ENCODE assay signal across 14 cellular contexts in genomic region chr6:51273228-51273961, GRCh38.
A peak's percentile ranks its signal among the peaks of the same experiment; 100 is the strongest.
DNase-seq lines count a peak whose midpoint lies in the region; TF ChIP-seq lines count a peak whose summit lies in the region.
"Had no signal": no experiment of that assay in that cellular context is flagged by ENCODE, and none has a peak within 500 bp of the region (broad histone marks: within the 10 kb centered on the region; RNA-seq: fewer than 3 reads in every experiment).

No MANE protein-coding gene starts in this region.

- no peak overlapping the region for H3K56ac ChIP-seq in H9 (ENCODE audit: insufficient read length, low read depth, low read length)

- H3K4ac ChIP-seq in H9 (ENCODE audit: low read depth, low read length) = no peak overlapping the region

- no peaks in the 10 kb centered on the region for H3K4me1 ChIP-seq in H9 (ENCODE audit: insufficient read depth, low read length)
- H3K4me1 ChIP-seq in endodermal cell (ENCODE audit: control insufficient read depth, insufficient read depth, low read length) = no peaks in the 10 kb centered on the region
- H3K4me1 ChIP-seq in SK-N-SH (ENCODE audit: control insufficient read depth in 1 of 2, insufficient read depth in 2 of 2, low read depth in 1 of 2, low read length in 1 of 2) = peaks cover 0 to 7% of the 10 kb centered on the region in 2 experiments; a peak in 2 of 4 replicates
- H3K4me1 ChIP-seq: breast epithelium, foreskin keratinocyte had no signal

- no peak overlapping the region for H3K4me3 ChIP-seq in endodermal cell (ENCODE audit: low read length)
- H3K4me3 ChIP-seq in SK-N-SH (ENCODE audit: low read depth in 2 of 2, low read length in 1 of 2) = no peak overlapping the region
- H3K4me3 ChIP-seq: breast epithelium had no signal

- no peak for TF ChIP-seq RAD21 in SK-N-SH (IDR thresholded peaks at IDR 0.05; ENCODE audit: low read length)

- no peak overlapping the region for H2BK120ac ChIP-seq in H9 (ENCODE audit: low read depth, low read length, poor library complexity, severe bottlenecking)

- H2BK12ac ChIP-seq in H9 (ENCODE audit: insufficient read length, low read depth, low read length) = no peak overlapping the region

- no peak overlapping the region for H2AK5ac ChIP-seq in H9 (ENCODE audit: insufficient read length, low read length)

- CTCF ChIA-PET in SK-N-SH (lab: Yijun Ruan, JAX) = no interaction called here

- H3K23ac ChIP-seq in H9 (ENCODE audit: insufficient read length, low read depth, low read length) = no peak overlapping the region

- POLR2A ChIA-PET in SK-N-SH (lab: Yijun Ruan, JAX) = interaction anchor here (1.0 kb wide), 1 partner anchor 451 kb away, joined by 3 read pairs; no protein-coding TSS in a partner anchor

- no peaks in the 10 kb centered on the region for H3K79me1 ChIP-seq in H9 (ENCODE audit: insufficient read depth, low read depth, low read length, poor library complexity, severe bottlenecking)

- H4K8ac ChIP-seq in H9 (replicated peaks; ENCODE audit: insufficient read length, low read depth, low read length) = no peak overlapping the region

- TF ChIP-seq EP300 in SK-N-SH (IDR thresholded peaks at IDR 0.05; ENCODE audit: borderline replicate concordance in 1 of 2, low read depth in 1 of 2, low read length in 1 of 2) = no peak

- no peaks in the 10 kb centered on the region for H3F3A ChIP-seq in SK-N-SH (replicated peaks; ENCODE audit: insufficient read depth)

- H3K27me3 ChIP-seq in H9 (ENCODE audit: insufficient read depth, low read length) (no peaks in the 10 kb centered on the region), endodermal cell (ENCODE audit: control insufficient read depth, insufficient read depth, low read length, poor library complexity, severe bottlenecking) (no peaks in the 10 kb centered on the region), SK-N-SH (ENCODE audit: insufficient read depth) (no peaks in the 10 kb centered on the region)
- H3K27me3 ChIP-seq: breast epithelium, foreskin keratinocyte had no signal

- H3K27ac ChIP-seq in H9 (ENCODE audit: insufficient read length, low read depth, low read length) (no peak overlapping the region), endodermal cell (ENCODE audit: low read depth, low read length) (peak overlapping the region; percentile 81), SK-N-SH (ENCODE audit: low read depth in 2 of 2, low read length in 1 of 2) (no peak overlapping the region)
- H3K27ac ChIP-seq: breast epithelium, foreskin keratinocyte had no signal

- no peak overlapping the region for H3K27ac Mint-ChIP-seq in H9
- H3K27ac Mint-ChIP-seq in endodermal cell = no peak overlapping the region
- peak overlapping the region; percentile 51 for H3K27ac Mint-ChIP-seq in neural crest cell (ENCODE audit: unreplicated experiment)
- H3K27ac Mint-ChIP-seq: activated naive CD4-positive, alpha-beta T cell treated with anti-CD3 and anti-CD28 coated beads, Interleukin-2, amount 50 U/mL, for 24 hours; naive B cell had no signal

- no peak overlapping the region for H4K91ac ChIP-seq in H9 (ENCODE audit: insufficient read length, low read depth, low read length)

- H3K9me3 Mint-ChIP-seq in H9 = no peaks in the 10 kb centered on the region
- no peaks in the 10 kb centered on the region for H3K9me3 Mint-ChIP-seq in endodermal cell
- peaks cover 4% of the 10 kb centered on the region for H3K9me3 Mint-ChIP-seq in neural crest cell

- H3K9ac ChIP-seq in H9 (ENCODE audit: extremely low read depth, insufficient read length, low read length) (no peak overlapping the region), endodermal cell (ENCODE audit: extremely low read depth, low read length, poor library complexity, severe bottlenecking) (no peak overlapping the region), SK-N-SH (no peak overlapping the region)

- H3K36me3 Mint-ChIP-seq in H9 (ENCODE audit: insufficient read depth in 1 of 3, low read depth in 3 of 3) = no peaks in the 10 kb centered on the region
- no peaks in the 10 kb centered on the region for H3K36me3 Mint-ChIP-seq in endodermal cell (ENCODE audit: low read depth)
- H3K36me3 Mint-ChIP-seq in neural crest cell (ENCODE audit: low read depth) = no peaks in the 10 kb centered on the region
- H3K36me3 Mint-ChIP-seq: activated naive CD4-positive, alpha-beta T cell treated with anti-CD3 and anti-CD28 coated beads, Interleukin-2, amount 50 U/mL, for 24 hours; naive B cell had no signal

- no peak for TF ChIP-seq CTCF in H9 (conservative IDR thresholded peaks at IDR 0.05)
- no peak for TF ChIP-seq CTCF in endodermal cell (conservative IDR thresholded peaks at IDR 0.05)
- no peak for TF ChIP-seq CTCF in neural crest cell (conservative IDR thresholded peaks at IDR 0.05)
- no peak for TF ChIP-seq CTCF in SK-N-SH (IDR thresholded peaks at IDR 0.05)

- H3K9me3 ChIP-seq in H9 (ENCODE audit: control insufficient read depth, low read depth, low read length) (no peaks in the 10 kb centered on the region), endodermal cell (ENCODE audit: control insufficient read depth, low read length) (no peaks in the 10 kb centered on the region), SK-N-SH (no peaks in the 10 kb centered on the region)
- H3K9me3 ChIP-seq: breast epithelium had no signal

- no peak overlapping the region for H3K14ac ChIP-seq in H9 (ENCODE audit: insufficient read depth, low read length)

- no peaks in the 10 kb centered on the region for H3K23me2 ChIP-seq in H9 (ENCODE audit: insufficient read length, low read depth, low read length, poor library complexity, severe bottlenecking)

- H3K4me2 ChIP-seq in H9 (ENCODE audit: insufficient read depth, insufficient read length, low read length) (no peak overlapping the region), SK-N-SH (no peak overlapping the region)

- no peak overlapping the region for H2BK15ac ChIP-seq in H9 (ENCODE audit: low read depth, low read length)

- no peak overlapping the region for H4K5ac ChIP-seq in H9 (ENCODE audit: insufficient read length, low read depth, low read length)

- H3K9me2 ChIP-seq in SK-N-SH = no peaks in the 10 kb centered on the region

- H3K18ac ChIP-seq in H9 (ENCODE audit: insufficient read length, low read depth, low read length) = no peak overlapping the region

- no peaks in the 10 kb centered on the region for H3K79me2 ChIP-seq in H9 (ENCODE audit: insufficient read depth, low read length)
- no peaks in the 10 kb centered on the region for H3K79me2 ChIP-seq in SK-N-SH (ENCODE audit: insufficient read depth)

- H3K36me3 ChIP-seq in endodermal cell (ENCODE audit: control insufficient read depth, insufficient read depth, low read length) = no peaks in the 10 kb centered on the region
- no peaks in the 10 kb centered on the region for H3K36me3 ChIP-seq in SK-N-SH (replicated peaks in 1 of 2; ENCODE audit: control insufficient read depth in 1 of 2, insufficient read depth in 2 of 2, low read length in 1 of 2)
- H3K36me3 ChIP-seq: breast epithelium had no signal

- H2AFZ ChIP-seq in H9 (ENCODE audit: low read length) (peak overlapping the region; percentile 27), SK-N-SH (ENCODE audit: low read depth) (no peak overlapping the region)

- no peaks in the 10 kb centered on the region; the same call in 1 of the 2 replicates for H3K27me3 Mint-ChIP-seq in H9 (ENCODE audit: low read depth)
- H3K27me3 Mint-ChIP-seq in endodermal cell (ENCODE audit: insufficient read depth) = peaks cover 3% of the 10 kb centered on the region
- H3K27me3 Mint-ChIP-seq in neural crest cell (ENCODE audit: low read depth) = no peaks in the 10 kb centered on the region
- H3K27me3 Mint-ChIP-seq: activated naive CD4-positive, alpha-beta T cell treated with anti-CD3 and anti-CD28 coated beads, Interleukin-2, amount 50 U/mL, for 24 hours; naive B cell had no signal

- no peak overlapping the region for H2BK20ac ChIP-seq in H9 (ENCODE audit: low read depth, low read length, poor library complexity, severe bottlenecking)

- H3T11ph ChIP-seq in H9 (ENCODE audit: low read length) = no peak overlapping the region

- no CpG with 5 or more reads among the region's 5 CpGs for WGBS in H9 (ENCODE audit: extremely low coverage, insufficient read length, low lambda C conversion rate)
- 80 to 84% methylated on average over 3 to 5 of the region's 5 CpGs for WGBS in endodermal cell (ENCODE audit: insufficient coverage in 1 of 2, insufficient read length in 1 of 2), 2 experiments
- WGBS in SK-N-SH (ENCODE audit: low lambda C conversion rate) = 32% methylated on average over 5 of the region's 5 CpGs

- H2BK5ac ChIP-seq in H9 (ENCODE audit: insufficient read length, low read length) = no peak overlapping the region

- peak; percentile 32 for DNase-seq in H9
- DNase-seq in NCI-H526 (lab: John Stamatoyannopoulos, UW) = peak; percentile 70 to 83
- DNase-seq in endodermal cell = no peak
- no peak for DNase-seq in neural crest cell (ENCODE audit: low read depth, low spot score)
- no peak for DNase-seq in activated naive CD4-positive, alpha-beta T cell treated with anti-CD3 and anti-CD28 coated beads, Interleukin-2, amount 50 U/mL, for 16 hours
- DNase-seq in RPMI8226 = no peak
- no peak for DNase-seq in SK-N-SH
- DNase-seq in activated CD4-positive, alpha-beta T cell treated with anti-CD3 and anti-CD28 coated beads for 1 hour = no peak
- DNase-seq: foreskin keratinocyte; naive B cell; NCI-H774; stimulated activated naive CD8-positive, alpha-beta T cell treated with anti-CD3 and anti-CD28 coated beads, Interleukin-15, Interleukin-2, amounts not matched to agents 100 U/mL and 50 U/mL, for 24 hours had no signal

- H4K20me1 ChIP-seq in H9 (ENCODE audit: control insufficient read depth, insufficient read depth, insufficient read length) (no peaks in the 10 kb centered on the region), SK-N-SH (ENCODE audit: insufficient read depth) (no peaks in the 10 kb centered on the region)

- H3K4me1 Mint-ChIP-seq in H9 (peaks cover 9% of the 10 kb centered on the region in 2 experiments), endodermal cell (peaks cover 8% of the 10 kb centered on the region), neural crest cell (peaks cover 17% of the 10 kb centered on the region)
- H3K4me1 Mint-ChIP-seq: activated naive CD4-positive, alpha-beta T cell treated with anti-CD3 and anti-CD28 coated beads, Interleukin-2, amount 50 U/mL, for 24 hours; naive B cell had no signal

- H3K4me3 Mint-ChIP-seq in H9 (no peak overlapping the region), endodermal cell (no peak overlapping the region), neural crest cell (no peak overlapping the region)
- H3K4me3 Mint-ChIP-seq: activated naive CD4-positive, alpha-beta T cell treated with anti-CD3 and anti-CD28 coated beads, Interleukin-2, amount 50 U/mL, for 24 hours; naive B cell had no signal

TF ChIP-seq in SK-N-SH, 30 proteins besides CTCF, POLR2A, EP300 and RAD21 (continues in another document):
- TF ChIP-seq, protein P1, sequence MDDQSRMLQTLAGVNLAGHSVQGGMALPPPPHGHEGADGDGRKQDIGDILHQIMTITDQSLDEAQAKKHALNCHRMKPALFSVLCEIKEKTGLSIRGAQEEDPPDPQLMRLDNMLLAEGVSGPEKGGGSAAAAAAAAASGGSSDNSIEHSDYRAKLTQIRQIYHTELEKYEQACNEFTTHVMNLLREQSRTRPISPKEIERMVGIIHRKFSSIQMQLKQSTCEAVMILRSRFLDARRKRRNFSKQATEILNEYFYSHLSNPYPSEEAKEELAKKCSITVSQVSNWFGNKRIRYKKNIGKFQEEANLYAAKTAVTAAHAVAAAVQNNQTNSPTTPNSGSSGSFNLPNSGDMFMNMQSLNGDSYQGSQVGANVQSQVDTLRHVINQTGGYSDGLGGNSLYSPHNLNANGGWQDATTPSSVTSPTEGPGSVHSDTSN (IDR thresholded peaks at IDR 0.05) = no peak
- no peak for TF ChIP-seq MEF2A (IDR thresholded peaks at IDR 0.05; ENCODE audit: borderline replicate concordance, low read depth)

Comparison
In these comparisons a context has a peak if more than half of its experiments do, and no peak if none do; other contexts are left out.
1. DNase-seq: peak in H9 (single experiment) and NCI-H526 (2 of 2); none in endodermal cell (single experiment), neural crest cell (single experiment), activated naive CD4-positive, alpha-beta T cell treated with anti-CD3 and anti-CD28 coated beads, Interleukin-2, amount 50 U/mL, for 16 hours (single experiment), RPMI8226 (single experiment), SK-N-SH (single experiment) and activated CD4-positive, alpha-beta T cell treated with anti-CD3 and anti-CD28 coated beads for 1 hour (single experiment).